Comparison of ENCODE assay signal across 17 cellular contexts in genomic region chr17:29630630-29631193, GRCh38. TPM values are rescaled to one million over a fixed set of nuclear protein-coding genes. Genes with fewer than 3 reads are reported as not detected.
DNase-seq lines count a peak whose midpoint lies in the region; ATAC-seq and TF ChIP-seq lines count a peak whose summit lies in the region.
"Had no signal": no experiment of that assay in that cellular context is flagged by ENCODE, and none has a peak within 500 bp of the region (broad histone marks: within the 10 kb centered on the region; RNA-seq: fewer than 3 reads in every experiment).

No MANE protein-coding gene starts in this region.

- H3K27me3 Mint-ChIP-seq in activated naive CD4-positive, alpha-beta T cell treated with anti-CD3 and anti-CD28 coated beads, Interleukin-2, amount 50 U/mL, for 24 hours, result no peaks in the 10 kb centered on the region
- no peaks in the 10 kb centered on the region for H3K27me3 Mint-ChIP-seq in CD8-positive, alpha-beta T cell (ENCODE audit: low read depth)
- H3K27me3 Mint-ChIP-seq in effector memory CD8-positive, alpha-beta T cell, result no peaks in the 10 kb centered on the region
- no peaks in the 10 kb centered on the region for H3K27me3 Mint-ChIP-seq in GM23338 (ENCODE audit: insufficient read depth, low read depth, poor library complexity)

- H3K27ac Mint-ChIP-seq in activated naive CD4-positive, alpha-beta T cell treated with anti-CD3 and anti-CD28 coated beads, Interleukin-2, amount 50 U/mL, for 24 hours, result peak overlapping the region; percentile 93
- peak overlapping the region; percentile 64 for H3K27ac Mint-ChIP-seq in CD8-positive, alpha-beta T cell
- peak overlapping the region; percentile 36 to 65 for H3K27ac Mint-ChIP-seq in effector memory CD8-positive, alpha-beta T cell
- H3K27ac Mint-ChIP-seq in GM23338, result no peak overlapping the region
- H3K27ac Mint-ChIP-seq: HFFc6 had no signal

- H3K79me2 ChIP-seq in GM23338 (replicated peaks; ENCODE audit: insufficient read depth), result no peaks in the 10 kb centered on the region

- H2AFZ ChIP-seq in GM23338, result no peak overlapping the region
- H2AFZ ChIP-seq: PC-9 had no signal

- H3K36me3 Mint-ChIP-seq in activated naive CD4-positive, alpha-beta T cell treated with anti-CD3 and anti-CD28 coated beads, Interleukin-2, amount 50 U/mL, for 24 hours, result peaks cover 2% of the 10 kb centered on the region
- H3K36me3 Mint-ChIP-seq in CD8-positive, alpha-beta T cell, result peaks cover 77% of the 10 kb centered on the region
- peaks cover 57% of the 10 kb centered on the region for H3K36me3 Mint-ChIP-seq in effector memory CD8-positive, alpha-beta T cell (ENCODE audit: insufficient read depth)
- H3K36me3 Mint-ChIP-seq in GM23338 (ENCODE audit: low read depth), result peaks cover 6% of the 10 kb centered on the region; the same call in 2 of the 3 replicates

- intact Hi-C loops in CD8-positive, alpha-beta T cell (cut with DNase I, micrococcal nuclease), result no loop called here

- no peak for TF ChIP-seq CTCF in CD8-positive, alpha-beta T cell (IDR thresholded peaks at IDR 0.05)
- TF ChIP-seq CTCF in GM23338 (conservative IDR thresholded peaks at IDR 0.05; ENCODE audit: low read depth in 2 of 2), result no peak

- no peak overlapping the region for H3K4me3 Mint-ChIP-seq in activated naive CD4-positive, alpha-beta T cell treated with anti-CD3 and anti-CD28 coated beads, Interleukin-2, amount 50 U/mL, for 24 hours
- no peak overlapping the region for H3K4me3 Mint-ChIP-seq in CD8-positive, alpha-beta T cell
- H3K4me3 Mint-ChIP-seq in effector memory CD8-positive, alpha-beta T cell, result no peak overlapping the region
- H3K4me3 Mint-ChIP-seq in GM23338, result no peak overlapping the region
- H3K4me3 Mint-ChIP-seq: CD14-positive monocyte, HFFc6 had no signal

- H3K36me3 ChIP-seq in CD8-positive, alpha-beta T cell (ENCODE audit: insufficient read depth, low read length), result peaks cover 27% of the 10 kb centered on the region
- peaks cover 19 to 30% (median 26%) of the 10 kb centered on the region in 3 donors for H3K36me3 ChIP-seq in skeletal muscle tissue (ENCODE audit: control insufficient read depth in 3 of 3, insufficient read depth in 3 of 3, low read length in 3 of 3)
- H3K36me3 ChIP-seq in GM23338 (ENCODE audit: insufficient read depth), result no peaks in the 10 kb centered on the region

- H3K9me3 Mint-ChIP-seq in activated naive CD4-positive, alpha-beta T cell treated with anti-CD3 and anti-CD28 coated beads, Interleukin-2, amount 50 U/mL, for 24 hours, result no peaks in the 10 kb centered on the region
- H3K9me3 Mint-ChIP-seq in CD8-positive, alpha-beta T cell, result no peaks in the 10 kb centered on the region
- H3K9me3 Mint-ChIP-seq in effector memory CD8-positive, alpha-beta T cell, result no peaks in the 10 kb centered on the region
- no peaks in the 10 kb centered on the region for H3K9me3 Mint-ChIP-seq in GM23338
- H3K9me3 Mint-ChIP-seq: CD14-positive monocyte, HFFc6 had no signal

- H3K9me3 ChIP-seq in CD8-positive, alpha-beta T cell (ENCODE audit: low read length), result no peaks in the 10 kb centered on the region
- no peaks in the 10 kb centered on the region for H3K9me3 ChIP-seq in skeletal muscle tissue (ENCODE audit: control insufficient read depth in 3 of 3, low read length in 3 of 3)
- H3K9me3 ChIP-seq: Caco-2 had no signal

- peaks cover 52% of the 10 kb centered on the region for H3K4me1 Mint-ChIP-seq in activated naive CD4-positive, alpha-beta T cell treated with anti-CD3 and anti-CD28 coated beads, Interleukin-2, amount 50 U/mL, for 24 hours
- peaks cover 14% of the 10 kb centered on the region for H3K4me1 Mint-ChIP-seq in CD8-positive, alpha-beta T cell (ENCODE audit: low read depth)
- peaks cover 13 to 19% of the 10 kb centered on the region in 2 donors for H3K4me1 Mint-ChIP-seq in effector memory CD8-positive, alpha-beta T cell (ENCODE audit: low read depth in 2 of 2)
- peaks cover 9% of the 10 kb centered on the region for H3K4me1 Mint-ChIP-seq in GM23338

- DNase-seq in activated naive CD4-positive, alpha-beta T cell treated with Interleukin-2 at 50 U/mL for 16 hours, result no peak
- no peak for DNase-seq in CD8-positive, alpha-beta T cell
- DNase-seq in effector memory CD8-positive, alpha-beta T cell, result no peak
- DNase-seq in GM23338 (ENCODE audit: low spot score), result no peak
- no peak for DNase-seq in AML-193 (lab: John Stamatoyannopoulos, UW)
- DNase-seq: Caco-2, DMS153, HFFc6, NCI-H1092, NCI-H146, NCI-H2081, NCI-H510A treated with DMSO at 0.1 percent for 48 hours, PC-9 had no signal

- peak overlapping the region in 1 of 3 donors; percentile 50 for H3K9ac ChIP-seq in skeletal muscle tissue (ENCODE audit: low read depth in 1 of 3, low read length in 3 of 3)

- no peaks in the 10 kb centered on the region for H3K27me3 ChIP-seq in CD8-positive, alpha-beta T cell (ENCODE audit: insufficient read depth, low read length)
- H3K27me3 ChIP-seq in skeletal muscle tissue (ENCODE audit: control insufficient read depth in 3 of 3, insufficient read depth in 3 of 3, low read length in 3 of 3) (no peaks in the 10 kb centered on the region), GM23338 (ENCODE audit: insufficient read depth) (no peaks in the 10 kb centered on the region)

- no peaks in the 10 kb centered on the region for H3K4me1 ChIP-seq in CD8-positive, alpha-beta T cell (ENCODE audit: insufficient read depth, low read length)
- H3K4me1 ChIP-seq in skeletal muscle tissue (ENCODE audit: control insufficient read depth in 3 of 3, insufficient read depth in 3 of 3, low read length in 3 of 3), result peaks cover 63 to 66% (median 64%) of the 10 kb centered on the region in 3 donors
- H3K4me1 ChIP-seq in GM23338 (ENCODE audit: insufficient read depth), result no peaks in the 10 kb centered on the region
- H3K4me1 ChIP-seq: Caco-2 had no signal

- H3K9me2 ChIP-seq in GM23338 (ENCODE audit: insufficient read depth), result no peaks in the 10 kb centered on the region

- H4K20me1 ChIP-seq in GM23338 (replicated peaks; ENCODE audit: insufficient read depth), result no peaks in the 10 kb centered on the region

- H3F3A ChIP-seq in GM23338 (replicated peaks; ENCODE audit: low read depth), result no peaks in the 10 kb centered on the region; the same call in 1 of the 2 replicates

- POLR2A ChIA-PET in CD8-positive, alpha-beta T cell (lab: Charles Lee), result no interaction called here

- no peak overlapping the region for H3K4me2 ChIP-seq in GM23338
- H3K4me2 ChIP-seq: PC-9 had no signal

- no peak for ATAC-seq in CD8-positive, alpha-beta T cell
- ATAC-seq in effector memory CD8-positive, alpha-beta T cell (replicated peaks), result no peak
- no peak for ATAC-seq in GM23338
- no peak for ATAC-seq in HG02678 (IDR thresholded peaks at IDR 0.05; ENCODE audit: unreplicated experiment)

- no peak overlapping the region for H3K4me3 ChIP-seq in CD8-positive, alpha-beta T cell (ENCODE audit: low read depth, low read length)
- no peak overlapping the region for H3K4me3 ChIP-seq in skeletal muscle tissue (ENCODE audit: low read length in 3 of 3)
- no peak overlapping the region for H3K4me3 ChIP-seq in GM23338
- H3K4me3 ChIP-seq: PC-9 had no signal

- H3K27ac ChIP-seq in CD8-positive, alpha-beta T cell (ENCODE audit: low read depth, low read length), result no peak overlapping the region
- peak overlapping the region; percentile 31 for H3K27ac ChIP-seq in skeletal muscle tissue (ENCODE audit: low read depth, low read length)
- no peak overlapping the region for H3K27ac ChIP-seq in GM23338 (ENCODE audit: low read depth)
- H3K27ac ChIP-seq: PC-9 had no signal

- CTCF ChIA-PET in CD8-positive, alpha-beta T cell (lab: Charles Lee), result no interaction called here

TF ChIP-seq in GM23338, 12 proteins besides CTCF, POLR2A, EP300 and RAD21 (continues in another document):
- TF ChIP-seq ZNF114 (CRISPR knock-in tag; IDR thresholded peaks at IDR 0.05) (no peak), ETS1 (IDR thresholded peaks at IDR 0.05) (no peak), CREB1 (CRISPR knock-in tag; IDR thresholded peaks at IDR 0.05; ENCODE audit: low read depth) (no peak), NANOG (IDR thresholded peaks at IDR 0.05; ENCODE audit: borderline replicate concordance) (no peak), STAT1 (IDR thresholded peaks at IDR 0.05; ENCODE audit: unreplicated experiment) (no peak), JUNB (IDR thresholded peaks at IDR 0.05; ENCODE audit: unreplicated experiment) (no peak)

RNA-seq across cellular contexts. Expression of gene CORO6, which starts 8.0 kb away (rescaled TPM):
- total RNA-seq in CD8-positive, alpha-beta T cell, result 1 to 10 TPM; 1.2 to 1.7 TPM
- total RNA-seq in skeletal muscle tissue, result 43.3 TPM
- 5.0 and 5.2 TPM in 2 replicates for total RNA-seq in GM23338 (2014; rRNA removed; shearing (Covaris generic))
- polyA plus RNA-seq in GM23338 (2016; fragmentation: Nextera tagmentation; extraction: Ambion mirVana), result 2.5 and 2.6 TPM in 2 replicates
- polyA plus RNA-seq: CD14-positive monocyte had no signal

RNA-seq across cellular contexts. Expression of gene ANKRD13B, which starts 37.8 kb away (rescaled TPM):
- total RNA-seq in CD8-positive, alpha-beta T cell, result 1 to 10 TPM in 1 of 2 experiments, under 1 TPM in 1; 0.83 to 1.3 TPM
- total RNA-seq in skeletal muscle tissue, result 9.4 TPM
- 55.0 and 57.4 TPM in 2 replicates for total RNA-seq in GM23338 (2014; rRNA removed; shearing (Covaris generic))
- 8.2 and 9.6 TPM in 2 replicates for polyA plus RNA-seq in GM23338 (2016; fragmentation: Nextera tagmentation; extraction: Ambion mirVana)
- polyA plus RNA-seq: CD14-positive monocyte had no signal

RNA-seq across cellular contexts. Expression of gene GIT1, which starts 41.3 kb away (rescaled TPM):
- total RNA-seq in CD8-positive, alpha-beta T cell, result 10 to 100 TPM; 25.8 to 27.0 TPM
- 11.0 TPM for total RNA-seq in skeletal muscle tissue
- 48.2 and 60.9 TPM in 2 replicates for total RNA-seq in GM23338 (2014; rRNA removed; shearing (Covaris generic))
- 15.9 and 16.2 TPM in 2 replicates for polyA plus RNA-seq in GM23338 (2016; fragmentation: Nextera tagmentation; extraction: Ambion mirVana)
